ENCODE assay signal across 1 cellular context in the genomic region with DNA sequence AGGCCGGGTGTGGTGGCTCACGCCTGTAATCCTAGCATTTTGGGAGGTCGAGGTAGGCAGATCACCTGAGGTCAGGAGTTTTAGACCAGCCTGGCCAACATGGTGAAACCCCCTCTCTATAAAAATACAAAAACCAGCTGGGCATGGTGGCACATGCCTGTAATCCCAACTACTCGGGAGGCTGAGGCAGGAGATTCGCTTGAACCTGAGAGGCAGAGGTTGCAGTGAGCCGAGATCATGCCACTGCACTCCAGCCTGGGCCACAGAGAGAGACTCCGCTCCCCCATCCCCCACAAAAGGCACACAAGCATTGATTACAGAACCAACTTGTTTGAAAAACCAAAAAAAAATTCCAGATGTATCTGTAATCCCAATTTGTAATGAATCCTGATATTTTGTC.
TF ChIP-seq lines count a peak whose summit lies in the region.

No MANE protein-coding gene starts in this region.

TF ChIP-seq in GM12878, 131 proteins besides CTCF, POLR2A, EP300 and RAD21:
- TF ChIP-seq ZBED1 (IDR thresholded peaks at IDR 0.05; ENCODE audit: borderline replicate concordance) (0 out of 2 replicates have a peak, but pooled peaks have one; percentile 6), POLR2AphosphoS2 (IDR thresholded peaks at IDR 0.05; ENCODE audit: low read depth, low read length) (0 out of 2 replicates have a peak, but pooled peaks have one; percentile 42)
